ENCODE assay signal across 19 cellular contexts in the genomic region with DNA sequence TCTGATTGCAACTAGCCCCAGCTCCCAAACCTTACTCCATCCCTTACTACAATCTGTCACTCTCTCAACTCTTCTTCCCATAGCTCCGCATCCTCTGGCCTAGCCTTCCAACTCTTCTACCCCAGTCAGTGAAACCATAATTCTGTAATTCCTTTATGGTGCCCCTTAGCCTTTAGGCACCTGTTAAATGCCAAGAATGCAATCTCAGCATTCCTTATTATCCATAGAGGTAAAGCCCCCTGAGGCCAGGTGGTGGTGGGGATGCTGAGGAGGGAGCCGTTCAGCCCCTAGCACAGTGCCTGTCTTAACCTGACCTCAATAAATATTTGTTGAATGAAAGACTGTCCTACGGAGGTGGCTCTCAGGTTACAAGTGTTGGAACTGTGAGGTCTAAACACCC. TPM values are rescaled to one million over a fixed set of nuclear protein-coding genes. Genes with fewer than 3 reads are reported as not detected.
DNase-seq lines count a peak whose midpoint lies in the region; ATAC-seq and TF ChIP-seq lines count a peak whose summit lies in the region.
"Had no signal": no experiment of that assay in that cellular context is flagged by ENCODE, and none has a peak within 500 bp of the region (broad histone marks: within the 10 kb centered on the region; RNA-seq: fewer than 3 reads in every experiment).

No MANE protein-coding gene starts in this region.

- no peak overlapping the region for H3K4me3 ChIP-seq in left ventricle myocardium inferior
- H3K4me3 ChIP-seq in gastroesophageal sphincter: no peak overlapping the region
- H3K4me3 ChIP-seq in psoas muscle: peak overlapping the region; percentile 52
- no peak overlapping the region for H3K4me3 ChIP-seq in upper lobe of right lung
- no peak overlapping the region for H3K4me3 ChIP-seq in aorta (ENCODE audit: low read length in 2 of 2)

- intact Hi-C loops in left ventricle myocardium inferior (cut with micrococcal nuclease): no loop called here
- intact Hi-C loops in left cardiac atrium (cut with DNase I): no loop called here
- intact Hi-C loops in psoas muscle (cut with DNase I): no loop called here
- intact Hi-C loops in upper lobe of right lung (cut with DNase I): no loop called here
- intact Hi-C loops in aorta (cut with DNase I): no loop called here

- no peak for TF ChIP-seq POLR2A in gastroesophageal sphincter (IDR thresholded peaks at IDR 0.05)

- H3K9me3 ChIP-seq in left ventricle myocardium inferior (replicated peaks): no peaks in the 10 kb centered on the region
- H3K9me3 ChIP-seq in gastroesophageal sphincter: no peaks in the 10 kb centered on the region
- H3K9me3 ChIP-seq in psoas muscle: no peaks in the 10 kb centered on the region
- no peaks in the 10 kb centered on the region for H3K9me3 ChIP-seq in upper lobe of right lung
- H3K9me3 ChIP-seq in aorta (ENCODE audit: control insufficient read depth, low read length): no peaks in the 10 kb centered on the region

- peak overlapping the region; percentile 91 for H3K27ac ChIP-seq in left ventricle myocardium inferior (replicated peaks)
- H3K27ac ChIP-seq in gastroesophageal sphincter: peak overlapping the region; percentile 83 to 88 (median 86)
- H3K27ac ChIP-seq in psoas muscle: peak overlapping the region; percentile 98
- H3K27ac ChIP-seq in upper lobe of right lung: no peak overlapping the region
- H3K27ac ChIP-seq in aorta (ENCODE audit: low read depth in 1 of 2, low read length in 2 of 2): peak overlapping the region in 1 of 2 donors; percentile 9

- H3K9me3 Mint-ChIP-seq in stimulated activated naive B cell treated with anti-CD40 and anti-IgM and Interleukin-4, amounts not matched to agents 10 μg/mL and 1 μg/mL and 100 μg/mL, for 72 hours: no peaks in the 10 kb centered on the region
- H3K9me3 Mint-ChIP-seq: IgD-negative memory B cell had no signal

- H3K27me3 ChIP-seq in left ventricle myocardium inferior (ENCODE audit: low read depth): no peaks in the 10 kb centered on the region
- H3K27me3 ChIP-seq in gastroesophageal sphincter: no peaks in the 10 kb centered on the region
- H3K27me3 ChIP-seq in psoas muscle (ENCODE audit: insufficient read depth in 3 of 3, low read length in 2 of 3): no peaks in the 10 kb centered on the region
- H3K27me3 ChIP-seq in upper lobe of right lung: no peaks in the 10 kb centered on the region
- H3K27me3 ChIP-seq in aorta (ENCODE audit: control insufficient read depth in 1 of 2, insufficient read depth in 2 of 2, low read length in 1 of 2): no peaks in the 10 kb centered on the region

- TF ChIP-seq EP300 in gastroesophageal sphincter (IDR thresholded peaks at IDR 0.05): no peak

- H3K4me1 Mint-ChIP-seq in stimulated activated naive B cell treated with anti-CD40 and anti-IgM and Interleukin-4, amounts not matched to agents 10 μg/mL and 1 μg/mL and 100 μg/mL, for 72 hours: no peaks in the 10 kb centered on the region
- H3K4me1 Mint-ChIP-seq: IgD-negative memory B cell had no signal

- WGBS in gastroesophageal sphincter (ENCODE audit: low coverage in 1 of 2), 2 donors: 76% methylated on average over 3 of the region's 3 CpGs; no CpG with 5 or more reads in 1 of the 2 donors
- WGBS in psoas muscle, 3 donors: 35 to 52% (median 37%) methylated on average over 3 of the region's 3 CpGs
- WGBS in aorta, 2 donors: 81 to 86% methylated on average over 3 of the region's 3 CpGs

- TF ChIP-seq CTCF in left ventricle myocardium inferior (IDR thresholded peaks at IDR 0.05; ENCODE audit: borderline replicate concordance): no peak
- TF ChIP-seq CTCF in gastroesophageal sphincter (IDR thresholded peaks at IDR 0.05): no peak
- TF ChIP-seq CTCF in psoas muscle (IDR thresholded peaks at IDR 0.05): no peak
- no peak for TF ChIP-seq CTCF in upper lobe of right lung (IDR thresholded peaks at IDR 0.05)

- H3K36me3 Mint-ChIP-seq in stimulated activated naive B cell treated with anti-CD40 and anti-IgM and Interleukin-4, amounts not matched to agents 10 μg/mL and 1 μg/mL and 100 μg/mL, for 72 hours: no peaks in the 10 kb centered on the region
- H3K36me3 Mint-ChIP-seq: IgD-negative memory B cell had no signal

- ATAC-seq in left cardiac atrium (no peak), gastroesophageal sphincter (no peak), psoas muscle (no peak), upper lobe of right lung (no peak), aorta (ENCODE audit: low FRiP score) (no peak), GM21619 (IDR thresholded peaks at IDR 0.05; ENCODE audit: unreplicated experiment) (no peak)
- no peak for ATAC-seq in stimulated activated naive B cell treated with anti-CD40 and anti-IgM and Interleukin-4, amounts not matched to agents 10 μg/mL and 1 μg/mL and 100 μg/mL, for 72 hours (replicated peaks)
- ATAC-seq: Panc1 had no signal

- peaks cover 33 to 49% of the 10 kb centered on the region in 2 donors for H3K27me3 Mint-ChIP-seq in stimulated activated naive B cell treated with anti-CD40 and anti-IgM and Interleukin-4, amounts not matched to agents 10 μg/mL and 1 μg/mL and 100 μg/mL, for 72 hours

- no peak overlapping the region for H3K27ac Mint-ChIP-seq in stimulated activated naive B cell treated with anti-CD40 and anti-IgM and Interleukin-4, amounts not matched to agents 10 μg/mL and 1 μg/mL and 100 μg/mL, for 72 hours
- H3K27ac Mint-ChIP-seq: IgD-negative memory B cell had no signal

- H3K4me3 Mint-ChIP-seq in stimulated activated naive B cell treated with anti-CD40 and anti-IgM and Interleukin-4, amounts not matched to agents 10 μg/mL and 1 μg/mL and 100 μg/mL, for 72 hours: no peak overlapping the region
- H3K4me3 Mint-ChIP-seq: IgD-negative memory B cell had no signal

- DNase-seq in left ventricle myocardium inferior (no peak), left cardiac atrium (no peak), psoas muscle (no peak), upper lobe of right lung (peak; percentile 15), aorta (no peak)
- no peak for DNase-seq in stimulated activated naive B cell treated with anti-CD40 and anti-IgM and Interleukin-4, amounts not matched to agents 10 μg/mL and 1 μg/mL and 100 μg/mL, for 72 hours
- DNase-seq: DMS 273 treated with DMSO at 0.1 percent for 48 hours, GF-D8, NCI-H1105, NCI-H1694, NCI-H524 had no signal

- H3K36me3 ChIP-seq in left ventricle myocardium inferior: peaks cover 81% of the 10 kb centered on the region
- H3K36me3 ChIP-seq in gastroesophageal sphincter: peaks cover 0 to 84% of the 10 kb centered on the region in 2 donors
- peaks cover 0 to 85% of the 10 kb centered on the region in 2 donors for H3K36me3 ChIP-seq in psoas muscle (ENCODE audit: insufficient read depth in 1 of 2, low read depth in 1 of 2)
- no peaks in the 10 kb centered on the region for H3K36me3 ChIP-seq in upper lobe of right lung
- peaks cover 0 to 7% of the 10 kb centered on the region in 2 donors for H3K36me3 ChIP-seq in aorta (ENCODE audit: control insufficient read depth in 1 of 2, insufficient read depth in 2 of 2, low read length in 1 of 2)

- H3K4me1 ChIP-seq in left ventricle myocardium inferior (peaks cover 87% of the 10 kb centered on the region), gastroesophageal sphincter (peaks cover 7 to 73% (median 9%) of the 10 kb centered on the region in 3 donors), psoas muscle (peaks cover 93% of the 10 kb centered on the region), upper lobe of right lung (peaks cover 7% of the 10 kb centered on the region), aorta (ENCODE audit: control insufficient read depth in 1 of 2, insufficient read depth in 2 of 2, low read length in 2 of 2) (peaks cover 6% of the 10 kb centered on the region in 2 donors)

RNA-seq across cellular contexts. Expression of gene ATP1A2, which starts 14.0 kb away (rescaled TPM):
- total RNA-seq in left ventricle myocardium inferior (401 TPM), left cardiac atrium (100 to 1,000 TPM; 114 to 176 TPM), gastroesophageal sphincter (100 to 1,000 TPM; 100 to 348 (median 142) TPM), psoas muscle (1,000 to 10,000 TPM in 1 of 4 donors, 100 to 1,000 TPM in 3; 523 to 1,040 (median 587) TPM), upper lobe of right lung (5.6 TPM), aorta (10 to 100 TPM; 24.8 to 27.7 TPM)
- polyA plus RNA-seq in psoas muscle (100 to 1,000 TPM in 2 of 3 donors, 10 to 100 TPM in 1; 52.5 to 194 (median 162) TPM), aorta (10 to 100 TPM; 15.3 to 26.9 TPM)
- total RNA-seq: Daoy, H4, HT-29 had no signal
- polyA plus RNA-seq: IgD-negative memory B cell had no signal

RNA-seq across cellular contexts. Expression of gene ATP1A4, which starts 21.8 kb away (rescaled TPM):
- total RNA-seq in left ventricle myocardium inferior (0.11 TPM), left cardiac atrium (under 1 TPM in 1 of 2 donors, not detected in 1; 0.13 TPM), gastroesophageal sphincter (under 1 TPM in 1 of 4 donors, not detected in 3; 0.47 TPM), psoas muscle (1 to 10 TPM in 1 of 4 donors, under 1 TPM in 3; 0.07 to 2.0 (median 0.38) TPM), upper lobe of right lung (0.96 TPM), aorta (under 1 TPM in 1 of 2 donors, not detected in 1; 0.19 TPM)
- polyA plus RNA-seq in psoas muscle (1 to 10 TPM in 1 of 3 donors, under 1 TPM in 2; 0.03 to 1.3 (median 0.13) TPM), aorta (under 1 TPM in 1 of 2 donors, not detected in 1; 0.36 TPM)
- total RNA-seq: Daoy, H4, HT-29, LHCN-M2 had no signal
- polyA plus RNA-seq: IgD-negative memory B cell had no signal

RNA-seq across cellular contexts. Expression of gene IGSF8, which starts 31.1 kb away (rescaled TPM):
- total RNA-seq in left ventricle myocardium inferior: 18.2 TPM
- 10 to 100 TPM; 18.8 to 22.1 TPM for total RNA-seq in left cardiac atrium
- 10 to 100 TPM; 17.1 to 23.0 (median 19.4) TPM for total RNA-seq in gastroesophageal sphincter
- 1 to 10 TPM; 4.3 to 8.6 (median 6.4) TPM for total RNA-seq in psoas muscle
- polyA plus RNA-seq in psoas muscle: 1 to 10 TPM; 4.9 to 6.5 (median 6.4) TPM
- total RNA-seq in upper lobe of right lung: 37.5 TPM
- 10 to 100 TPM; 29.5 to 33.5 TPM for total RNA-seq in aorta
- polyA plus RNA-seq in aorta: 10 to 100 TPM; 10.5 to 48.0 TPM

RNA-seq across cellular contexts. Expression of gene KCNJ9, which starts 48.2 kb away (rescaled TPM):
- total RNA-seq in left ventricle myocardium inferior (0.05 TPM), left cardiac atrium (under 1 TPM in 1 of 2 donors, not detected in 1; 0.06 TPM), gastroesophageal sphincter (not detected), psoas muscle (not detected), upper lobe of right lung (not detected), aorta (not detected)
- polyA plus RNA-seq in psoas muscle (under 1 TPM in 2 of 3 donors, not detected in 1; 0.01 to 0.04 TPM), aorta (not detected)
- total RNA-seq: Daoy, H4, HT-29, LHCN-M2 had no signal
- polyA plus RNA-seq: IgD-negative memory B cell had no signal

RNA-seq across cellular contexts. Expression of gene KCNJ10, which starts 59.6 kb away (rescaled TPM):
- total RNA-seq in left ventricle myocardium inferior: not detected
- total RNA-seq in left cardiac atrium: under 1 TPM; 0.05 to 0.15 TPM
- not detected for total RNA-seq in gastroesophageal sphincter
- total RNA-seq in psoas muscle: under 1 TPM in 2 of 4 donors, not detected in 2; 0.08 to 0.09 TPM
- under 1 TPM in 2 of 3 donors, not detected in 1; 0.01 to 0.03 TPM for polyA plus RNA-seq in psoas muscle
- total RNA-seq in upper lobe of right lung: not detected
- total RNA-seq in aorta: under 1 TPM; 0.10 to 0.24 TPM
- under 1 TPM in 1 of 2 donors, not detected in 1; 0.63 TPM for polyA plus RNA-seq in aorta
- total RNA-seq: H4, HT-29, LHCN-M2 had no signal
- polyA plus RNA-seq: IgD-negative memory B cell had no signal
